In genomic region chr9:92501671-92502393, GRCh38 we compare ENCODE assay signal across 8 cellular contexts. TPM values are rescaled to one million over a fixed set of nuclear protein-coding genes. Genes with fewer than 3 reads are reported as not detected.
A peak's percentile ranks its signal among the peaks of the same experiment; 100 is the strongest.
DNase-seq lines count a peak whose midpoint lies in the region; ATAC-seq and TF ChIP-seq lines count a peak whose summit lies in the region.

No MANE protein-coding gene starts in this region.

- CTCF ChIA-PET in activated CD4-positive, alpha-beta memory T cell treated with anti-CD3 and anti-CD28 coated beads for 36 hours (lab: Charles Lee) = interaction anchor here (1.0 to 1.6 kb wide), 2 partner anchors 11 to 116 kb away, joined by 3 to 4 read pairs; no protein-coding TSS in a partner anchor
- CTCF ChIA-PET in activated CD4-positive, alpha-beta memory T cell treated with anti-CD3 and anti-CD28 coated beads, Interleukin-2, amount 10 ng/mL, durations not matched to agents 7 days and 5 days (lab: Charles Lee) = interaction anchor here (0.8 to 1.3 kb wide), 2 partner anchors 28 to 170 kb away, joined by 3 read pairs; no protein-coding TSS in a partner anchor

- intact Hi-C loops in activated CD4-positive, alpha-beta memory T cell treated with anti-CD3 and anti-CD28 coated beads for 36 hours (cut with micrococcal nuclease) = no loop called here
- intact Hi-C loops in dorsolateral prefrontal cortex (cut with DNase I) = no loop called here
- intact Hi-C loops in posterior vena cava (cut with DNase I) = loop anchor here in 1 of 2 donors (10.0 kb wide), 1 partner anchor 113 kb away; no protein-coding TSS in a partner anchor

- peak in 31 of 56 donors; percentile 8 to 34 (median 21) for TF ChIP-seq CTCF in dorsolateral prefrontal cortex (IDR thresholded peaks at IDR 0.05 in 54 of 56, conservative IDR thresholded peaks at IDR 0.05 in 2 of 56; ENCODE audit: low read depth in 1 of 56, partially characterized antibody in 56 of 56)

- ATAC-seq in HG02623 (IDR thresholded peaks at IDR 0.05; ENCODE audit: unreplicated experiment) = no peak

- H3K27ac ChIP-seq in dorsolateral prefrontal cortex = no peak overlapping the region

- no peaks in the 10 kb centered on the region for H3K27me3 Mint-ChIP-seq in activated CD4-positive, alpha-beta memory T cell treated with anti-CD3 and anti-CD28 coated beads for 36 hours
- H3K27me3 Mint-ChIP-seq in activated CD4-positive, alpha-beta memory T cell treated with anti-CD3 and anti-CD28 coated beads, Interleukin-2, amount 10 ng/mL, durations not matched to agents 7 days and 5 days = no peaks in the 10 kb centered on the region

- no peak overlapping the region for H3K4me3 Mint-ChIP-seq in activated CD4-positive, alpha-beta memory T cell treated with anti-CD3 and anti-CD28 coated beads for 36 hours
- H3K4me3 Mint-ChIP-seq in activated CD4-positive, alpha-beta memory T cell treated with anti-CD3 and anti-CD28 coated beads, Interleukin-2, amount 10 ng/mL, durations not matched to agents 7 days and 5 days = no peak overlapping the region

- no peak overlapping the region for H3K4me3 ChIP-seq in dorsolateral prefrontal cortex

- H3K27ac Mint-ChIP-seq in activated CD4-positive, alpha-beta memory T cell treated with anti-CD3 and anti-CD28 coated beads for 36 hours = no peak overlapping the region
- H3K27ac Mint-ChIP-seq in activated CD4-positive, alpha-beta memory T cell treated with anti-CD3 and anti-CD28 coated beads, Interleukin-2, amount 10 ng/mL, durations not matched to agents 7 days and 5 days = no peak overlapping the region

- DNase-seq in activated CD4-positive, alpha-beta memory T cell treated with anti-CD3 and anti-CD28 coated beads for 36 hours = peak; percentile 17
- DNase-seq in activated CD4-positive, alpha-beta memory T cell treated with anti-CD3 and anti-CD28 coated beads, Interleukin-2, amount 10 ng/mL, durations not matched to agents 7 days and 5 days = no peak
- peak; percentile 56 for DNase-seq in NAMALWA (ENCODE audit: low spot score)
- no peak for DNase-seq in dorsolateral prefrontal cortex
- peak; percentile 56 for DNase-seq in myocyte (ENCODE audit: low read depth)
- no peak for DNase-seq in posterior vena cava (ENCODE audit: low spot score)
- no peak for DNase-seq in activated CD4-positive, CD25-positive, alpha-beta regulatory T cell treated with anti-CD3 and anti-CD28 coated beads, Interleukin-2, amount 50 U/mL, for 72 hours

- H3K27me3 ChIP-seq in dorsolateral prefrontal cortex = no peaks in the 10 kb centered on the region

- H3K9me3 Mint-ChIP-seq in activated CD4-positive, alpha-beta memory T cell treated with anti-CD3 and anti-CD28 coated beads for 36 hours = no peaks in the 10 kb centered on the region
- no peaks in the 10 kb centered on the region for H3K9me3 Mint-ChIP-seq in activated CD4-positive, alpha-beta memory T cell treated with anti-CD3 and anti-CD28 coated beads, Interleukin-2, amount 10 ng/mL, durations not matched to agents 7 days and 5 days

- H3K36me3 Mint-ChIP-seq in activated CD4-positive, alpha-beta memory T cell treated with anti-CD3 and anti-CD28 coated beads for 36 hours = no peaks in the 10 kb centered on the region
- H3K36me3 Mint-ChIP-seq in activated CD4-positive, alpha-beta memory T cell treated with anti-CD3 and anti-CD28 coated beads, Interleukin-2, amount 10 ng/mL, durations not matched to agents 7 days and 5 days (ENCODE audit: low read depth) = no peaks in the 10 kb centered on the region

- no peaks in the 10 kb centered on the region for H3K4me1 Mint-ChIP-seq in activated CD4-positive, alpha-beta memory T cell treated with anti-CD3 and anti-CD28 coated beads for 36 hours (ENCODE audit: low read depth)
- H3K4me1 Mint-ChIP-seq in activated CD4-positive, alpha-beta memory T cell treated with anti-CD3 and anti-CD28 coated beads, Interleukin-2, amount 10 ng/mL, durations not matched to agents 7 days and 5 days = no peaks in the 10 kb centered on the region

- POLR2A ChIA-PET in activated CD4-positive, alpha-beta memory T cell treated with anti-CD3 and anti-CD28 coated beads for 36 hours (lab: Charles Lee) = no interaction called here
- POLR2A ChIA-PET in activated CD4-positive, alpha-beta memory T cell treated with anti-CD3 and anti-CD28 coated beads, Interleukin-2, amount 10 ng/mL, durations not matched to agents 7 days and 5 days (lab: Charles Lee) = no interaction called here

RNA-seq across cellular contexts. Expression of gene ASPN, which starts 19.5 kb away (rescaled TPM):
- not detected for total RNA-seq in activated CD4-positive, alpha-beta memory T cell treated with anti-CD3 and anti-CD28 coated beads for 36 hours
- not detected for total RNA-seq in activated CD4-positive, alpha-beta memory T cell treated with anti-CD3 and anti-CD28 coated beads, Interleukin-2, amount 10 ng/mL, durations not matched to agents 7 days and 5 days
- total RNA-seq in dorsolateral prefrontal cortex = 1 to 10 TPM in 24 of 120 experiments, under 1 TPM in 87, not detected in 9; 0.20 to 4.5 (median 0.60) TPM
- 0.19 TPM in 1 of 2 replicates, not detected in the other for total RNA-seq in myocyte
- polyA plus RNA-seq in myocyte (2012) = 0.11 TPM
- 10 to 100 TPM; 22.5 to 34.5 TPM for total RNA-seq in posterior vena cava

RNA-seq across cellular contexts. Expression of gene ECM2, which starts 34.0 kb away (rescaled TPM):
- total RNA-seq in activated CD4-positive, alpha-beta memory T cell treated with anti-CD3 and anti-CD28 coated beads for 36 hours = not detected
- total RNA-seq in activated CD4-positive, alpha-beta memory T cell treated with anti-CD3 and anti-CD28 coated beads, Interleukin-2, amount 10 ng/mL, durations not matched to agents 7 days and 5 days = not detected
- total RNA-seq in dorsolateral prefrontal cortex = 10 to 100 TPM in 3 of 120 experiments, 1 to 10 TPM in 115, under 1 TPM in 2; 0.57 to 17.8 (median 3.4) TPM
- 11.2 and 11.8 TPM in 2 replicates for total RNA-seq in myocyte
- polyA plus RNA-seq in myocyte (2012) = 11.6 TPM
- 10 to 100 TPM; 27.6 to 46.1 TPM for total RNA-seq in posterior vena cava

Comparison
In these comparisons a context has a peak if more than half of its experiments do, and no peak if none do; other contexts are left out.
1. DNase-seq: peak in activated CD4-positive, alpha-beta memory T cell treated with anti-CD3 and anti-CD28 coated beads for 36 hours (single experiment), NAMALWA (single experiment) and myocyte (single experiment); none in activated CD4-positive, alpha-beta memory T cell treated with anti-CD3 and anti-CD28 coated beads, Interleukin-2, amount 10 ng/mL, durations not matched to agents 7 days and 5 days (single experiment), dorsolateral prefrontal cortex (0 of 10), posterior vena cava (single experiment) and activated CD4-positive, CD25-positive, alpha-beta regulatory T cell treated with anti-CD3 and anti-CD28 coated beads, Interleukin-2, amount 50 U/mL, for 72 hours (single experiment).
2. RNA of gene ASPN, which starts 19.5 kb away (total RNA-seq): 22.5 to 34.5 TPM in posterior vena cava; 0.20 to 4.5 TPM in dorsolateral prefrontal cortex, 0.19 TPM in myocyte, not detected in activated CD4-positive, alpha-beta memory T cell treated with anti-CD3 and anti-CD28 coated beads for 36 hours and not detected in activated CD4-positive, alpha-beta memory T cell treated with anti-CD3 and anti-CD28 coated beads, Interleukin-2, amount 10 ng/mL, durations not matched to agents 7 days and 5 days; every median in the first group is over 4 times any median in the second.